ENCODE assay signal across 1 cellular context in the genomic region with DNA sequence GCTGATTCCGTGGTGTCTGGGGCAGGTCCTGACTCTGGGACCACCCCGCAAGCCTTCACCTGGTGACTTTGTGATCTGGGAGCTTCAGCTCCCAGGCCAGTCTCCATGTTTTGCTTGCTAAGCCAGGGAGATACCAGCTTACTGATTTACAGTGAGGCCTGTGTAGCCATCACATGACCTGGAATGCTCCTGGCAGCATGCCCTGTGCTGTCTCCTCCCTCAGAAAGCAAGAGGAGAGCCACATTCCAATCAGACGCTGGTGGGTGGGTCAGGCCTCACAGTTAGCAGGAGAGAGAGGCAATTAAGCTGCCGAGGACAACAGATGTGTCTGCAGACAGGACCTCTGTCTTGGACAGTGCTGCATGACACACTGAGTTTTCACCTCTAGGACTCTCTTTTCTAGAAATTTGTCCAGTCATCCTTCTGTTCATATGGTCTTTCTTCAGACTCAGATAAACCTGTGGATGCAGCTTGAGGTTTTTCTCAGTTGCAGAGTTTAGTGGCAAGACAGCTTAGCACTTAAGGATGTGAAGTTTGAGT.
TF ChIP-seq lines count a peak whose summit lies in the region.

No MANE protein-coding gene starts in this region.

TF ChIP-seq in H1, 55 proteins besides CTCF, POLR2A, EP300 and RAD21:
- TF ChIP-seq KDM1A (IDR thresholded peaks at IDR 0.05; ENCODE audit: borderline replicate concordance, low read length) (no peak), TCF12 (IDR thresholded peaks at IDR 0.05; ENCODE audit: low read depth, low read length) (no peak), GTF2F1 (IDR thresholded peaks at IDR 0.05; ENCODE audit: borderline replicate concordance, low read depth, low read length) (no peak), MAFK (IDR thresholded peaks at IDR 0.05; ENCODE audit: low read depth, low read length) (no peak), KDM5A (IDR thresholded peaks at IDR 0.05; ENCODE audit: low read length) (no peak), MAX (IDR thresholded peaks at IDR 0.05) (peak; percentile 36; the same call in 1 of the 2 replicates), YY1 (IDR thresholded peaks at IDR 0.05; ENCODE audit: low read depth, low read length) (no peak), SP1 (IDR thresholded peaks at IDR 0.05; ENCODE audit: low read depth, low read length) (0 out of 2 replicates have a peak, but pooled peaks have one; percentile 17)
- TF ChIP-seq, protein P1, sequence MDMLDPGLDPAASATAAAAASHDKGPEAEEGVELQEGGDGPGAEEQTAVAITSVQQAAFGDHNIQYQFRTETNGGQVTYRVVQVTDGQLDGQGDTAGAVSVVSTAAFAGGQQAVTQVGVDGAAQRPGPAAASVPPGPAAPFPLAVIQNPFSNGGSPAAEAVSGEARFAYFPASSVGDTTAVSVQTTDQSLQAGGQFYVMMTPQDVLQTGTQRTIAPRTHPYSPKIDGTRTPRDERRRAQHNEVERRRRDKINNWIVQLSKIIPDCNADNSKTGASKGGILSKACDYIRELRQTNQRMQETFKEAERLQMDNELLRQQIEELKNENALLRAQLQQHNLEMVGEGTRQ (IDR thresholded peaks at IDR 0.05; ENCODE audit: low read length) = peak; percentile 39; the same call in 1 of the 2 replicates
